In genomic region chr2:38863061-38863695, GRCh38 we compare ENCODE assay signal across 1 cellular context.
TF ChIP-seq lines count a peak whose summit lies in the region.

No MANE protein-coding gene starts in this region.

TF ChIP-seq in HepG2, 621 proteins besides CTCF, POLR2A, EP300 and RAD21:
- TF ChIP-seq ELF4 (CRISPR knock-in tag; IDR thresholded peaks at IDR 0.05; ENCODE audit: borderline replicate concordance) (no peak), ZNF790 (CRISPR knock-in tag; IDR thresholded peaks at IDR 0.05; ENCODE audit: borderline replicate concordance) (no peak), CBX2 (IDR thresholded peaks at IDR 0.05; ENCODE audit: low read depth, low read length) (no peak), CBX2 (CRISPR knock-in tag; IDR thresholded peaks at IDR 0.05; ENCODE audit: low read depth) (no peak), ZBTB39 (CRISPR knock-in tag; IDR thresholded peaks at IDR 0.05) (no peak), FIP1L1 (IDR thresholded peaks at IDR 0.05; ENCODE audit: borderline replicate concordance, insufficient read depth, low read depth, low read length) (no peak), ZBTB33 (CRISPR knock-in tag; IDR thresholded peaks at IDR 0.05) (no peak), GRHL1 (CRISPR knock-in tag; conservative IDR thresholded peaks at IDR 0.05) (no peak), ZSCAN31 (CRISPR knock-in tag; IDR thresholded peaks at IDR 0.05; ENCODE audit: low read depth) (no peak), ZNF275 (CRISPR knock-in tag; IDR thresholded peaks at IDR 0.05; ENCODE audit: borderline replicate concordance) (no peak), ARID2 (CRISPR knock-in tag; IDR thresholded peaks at IDR 0.05; ENCODE audit: borderline replicate concordance) (no peak), THAP11 (CRISPR knock-in tag; IDR thresholded peaks at IDR 0.05) (no peak), ISL2 (CRISPR knock-in tag; IDR thresholded peaks at IDR 0.05) (no peak), ZBTB20 (CRISPR knock-in tag; IDR thresholded peaks at IDR 0.05; ENCODE audit: borderline replicate concordance, low read depth) (no peak), ZNF614 (CRISPR knock-in tag; IDR thresholded peaks at IDR 0.05; ENCODE audit: borderline replicate concordance) (no peak), RXRB (CRISPR knock-in tag; IDR thresholded peaks at IDR 0.05; ENCODE audit: borderline replicate concordance) (no peak), JARID2 (CRISPR knock-in tag; IDR thresholded peaks at IDR 0.05; ENCODE audit: insufficient replicate concordance) (no peak), NR0B2 (CRISPR knock-in tag; IDR thresholded peaks at IDR 0.05) (no peak), MIER2 (CRISPR knock-in tag; IDR thresholded peaks at IDR 0.05) (no peak)
